23 cellular contexts compared by ENCODE assay signal in the genomic region with DNA sequence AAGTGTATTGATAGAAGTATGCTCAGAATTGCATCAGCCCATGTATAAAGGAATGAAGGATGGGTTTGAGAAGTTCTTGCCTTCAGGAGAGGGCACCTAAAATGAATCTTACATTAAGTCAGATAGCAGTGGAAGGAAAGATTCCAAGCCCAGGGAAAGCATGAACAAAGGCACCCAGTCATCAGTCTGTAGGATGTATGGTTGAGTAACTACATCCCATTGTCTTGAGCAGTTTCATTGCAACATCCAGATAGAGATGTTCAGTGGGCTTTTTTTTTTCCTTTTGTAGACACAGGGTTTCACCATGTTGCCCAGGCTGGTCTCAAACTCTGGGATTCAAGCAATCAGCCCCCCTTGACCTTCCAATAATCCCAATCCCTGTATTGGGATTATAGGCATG.
DNase-seq lines count a peak whose midpoint lies in the region; ATAC-seq and TF ChIP-seq lines count a peak whose summit lies in the region.
"Had no signal": no experiment of that assay in that cellular context is flagged by ENCODE, and none has a peak within 500 bp of the region (broad histone marks: within the 10 kb centered on the region; RNA-seq: fewer than 3 reads in every experiment).

No MANE protein-coding gene starts in this region.

- TF ChIP-seq CTCF in fibroblast of pulmonary artery (IDR thresholded peaks at IDR 0.05; ENCODE audit: low read length, missing control alignments) (no peak), mesothelial cell of epicardium (IDR thresholded peaks at IDR 0.05; ENCODE audit: unreplicated experiment) (no peak)

- no peak overlapping the region for H3K4me3 Mint-ChIP-seq in mesothelial cell of epicardium
- no peak overlapping the region for H3K4me3 Mint-ChIP-seq in activated T-cell treated with anti-CD3 and anti-CD28 coated beads, Interleukin-2, amount 50 U/mL, for 24 hours
- H3K4me3 Mint-ChIP-seq: B cell; CD8-positive, alpha-beta T cell had no signal

- in situ Hi-C loops in SK-MEL-5 (cut with HindIII; ENCODE audit: low pct_unique_long_range_greater_than_20kb, low sequenced_read_pairs): no loop called here

- ATAC-seq in GM19035 (IDR thresholded peaks at IDR 0.05; ENCODE audit: unreplicated experiment): no peak
- ATAC-seq: CD8-positive, alpha-beta T cell; GM12878 had no signal

- peak; percentile 5 for DNase-seq in SK-MEL-5 (ENCODE audit: low read depth, low spot score)
- DNase-seq in fibroblast of pulmonary artery (ENCODE audit: low read depth): peak; percentile 73
- DNase-seq in mesothelial cell of epicardium (ENCODE audit: low spot score in 2 of 2, unreplicated experiment in 2 of 2): no peak
- no peak for DNase-seq in effector CD4-positive, alpha-beta T cell
- no peak for DNase-seq in activated effector memory CD4-positive, alpha-beta T cell treated with Interleukin-2 at 50 U/mL for 16 hours
- no peak for DNase-seq in activated T-cell treated with anti-CD3 and anti-CD28 coated beads, Interleukin-2, amount 50 U/mL, for 24 hours
- DNase-seq: CD8-positive, alpha-beta T cell; DMS 273 treated with DMSO at 0.1 percent for 48 hours; DMS79; EL; GDM1; H7; KBM-7; MG63; NCI-H2029; NCI-H526 treated with DMSO at 0.1 percent for 48 hours; PC-9; Right ventricle myocardium superior; RPMI8226 had no signal

- H3K9me3 Mint-ChIP-seq in mesothelial cell of epicardium: peaks cover 17% of the 10 kb centered on the region
- peaks cover 8% of the 10 kb centered on the region for H3K9me3 Mint-ChIP-seq in activated T-cell treated with anti-CD3 and anti-CD28 coated beads, Interleukin-2, amount 50 U/mL, for 24 hours

- peak overlapping the region; percentile 1 for H3K27ac Mint-ChIP-seq in mesothelial cell of epicardium
- no peak overlapping the region for H3K27ac Mint-ChIP-seq in activated T-cell treated with anti-CD3 and anti-CD28 coated beads, Interleukin-2, amount 50 U/mL, for 24 hours
- H3K27ac Mint-ChIP-seq: B cell; CD8-positive, alpha-beta T cell had no signal

- H3K36me3 Mint-ChIP-seq in mesothelial cell of epicardium: peaks cover 19% of the 10 kb centered on the region
- no peaks in the 10 kb centered on the region for H3K36me3 Mint-ChIP-seq in activated T-cell treated with anti-CD3 and anti-CD28 coated beads, Interleukin-2, amount 50 U/mL, for 24 hours (ENCODE audit: low read depth)
- H3K36me3 Mint-ChIP-seq: CD8-positive, alpha-beta T cell had no signal

- no peaks in the 10 kb centered on the region for H3K27me3 Mint-ChIP-seq in mesothelial cell of epicardium (ENCODE audit: low read depth)
- H3K27me3 Mint-ChIP-seq in activated T-cell treated with anti-CD3 and anti-CD28 coated beads, Interleukin-2, amount 50 U/mL, for 24 hours: no peaks in the 10 kb centered on the region

- H3K4me3 ChIP-seq in fibroblast of pulmonary artery (replicated peaks; ENCODE audit: low read depth, low read length): no peak overlapping the region
- H3K4me3 ChIP-seq: GM12878, MG63, PC-9, SJSA1 had no signal

- H3K4me1 Mint-ChIP-seq in mesothelial cell of epicardium: peaks cover 37% of the 10 kb centered on the region
- no peaks in the 10 kb centered on the region for H3K4me1 Mint-ChIP-seq in activated T-cell treated with anti-CD3 and anti-CD28 coated beads, Interleukin-2, amount 50 U/mL, for 24 hours (ENCODE audit: low read depth)
- H3K4me1 Mint-ChIP-seq: B cell had no signal

Comparison
In these comparisons a context has a peak if more than half of its experiments do, and no peak if none do; other contexts are left out.
1. DNase-seq: peak in SK-MEL-5 (single experiment) and fibroblast of pulmonary artery (single experiment); none in mesothelial cell of epicardium (0 of 2), effector CD4-positive, alpha-beta T cell (single experiment), activated effector memory CD4-positive, alpha-beta T cell treated with Interleukin-2 at 50 U/mL for 16 hours (single experiment) and activated T-cell treated with anti-CD3 and anti-CD28 coated beads, Interleukin-2, amount 50 U/mL, for 24 hours (single experiment).